18 cellular contexts compared by ENCODE assay signal in genomic region chr15:85072917-85073316, GRCh38.
"Had no signal": no experiment of that assay in that cellular context is flagged by ENCODE, and none has a peak within 500 bp of the region (broad histone marks: within the 10 kb centered on the region; RNA-seq: fewer than 3 reads in every experiment).

No MANE protein-coding gene starts in this region.

- H3K9me3 Mint-ChIP-seq: activated B cell treated with CpG ODN at 0.5 μM for 24 hours, brain, endodermal cell, type B pancreatic cell had no signal

- H3K4me3 Mint-ChIP-seq: activated B cell treated with CpG ODN at 0.5 μM for 24 hours, brain, endodermal cell, type B pancreatic cell had no signal

- H3K36me3 Mint-ChIP-seq: type B pancreatic cell had no signal

- DNase-seq: activated B cell treated with CpG ODN at 0.5 μM for 24 hours; activated CD4-positive, alpha-beta T cell treated with anti-CD3 and anti-CD28 coated beads, Interleukin-2, amount 50 U/mL, for 1 hour; activated gamma-delta T cell; activated T-cell treated with anti-CD3 and anti-CD28 coated beads for 4 hours; anterior cingulate cortex; caudate nucleus; dorsolateral prefrontal cortex; endodermal cell; midbrain; retina; stimulated activated CD4-positive, alpha-beta T cell treated with anti-CD3 and anti-CD28 coated beads, Interleukin-12 subunit alpha, Interleukin-12 subunit beta, amount 100 ng/mL, for 4 hours; stomach; T-helper 9 cell; testis had no signal

- H3K4me1 Mint-ChIP-seq: activated B cell treated with CpG ODN at 0.5 μM for 24 hours, brain had no signal

- H3K27ac Mint-ChIP-seq: activated B cell treated with CpG ODN at 0.5 μM for 24 hours, brain, endodermal cell, type B pancreatic cell had no signal

- H3K27me3 ChIP-seq: dorsolateral prefrontal cortex, foreskin keratinocyte, stomach, testis had no signal

- H3K9me3 ChIP-seq: stomach, testis had no signal

- H3K27ac ChIP-seq: foreskin keratinocyte, stomach, testis had no signal

- H3K4me1 ChIP-seq: foreskin keratinocyte, testis had no signal

- H3K27me3 Mint-ChIP-seq: activated B cell treated with CpG ODN at 0.5 μM for 24 hours, brain, type B pancreatic cell had no signal

- H3K4me3 ChIP-seq: dorsolateral prefrontal cortex, lung, stomach, testis had no signal
